Comparison of ENCODE assay signal across 8 cellular contexts in genomic region chr11:117315285-117316196, GRCh38. TPM values are rescaled to one million over a fixed set of nuclear protein-coding genes. Genes with fewer than 3 reads are reported as not detected.
A peak's percentile ranks its signal among the peaks of the same experiment; 100 is the strongest.
DNase-seq lines count a peak whose midpoint lies in the region; ATAC-seq and TF ChIP-seq lines count a peak whose summit lies in the region.

No MANE protein-coding gene starts in this region.

- H3K9me3 ChIP-seq in SJCRH30 (replicated peaks): no peaks in the 10 kb centered on the region
- no peaks in the 10 kb centered on the region for H3K9me3 ChIP-seq in mucosa of rectum (ENCODE audit: control insufficient read depth in 2 of 2, low read length in 2 of 2)
- H3K9me3 ChIP-seq in upper lobe of right lung: no peaks in the 10 kb centered on the region

- H3K4me3 ChIP-seq in SJCRH30 (peak overlapping the region; percentile 74), dorsolateral prefrontal cortex (peak overlapping the region; percentile 66 to 96 (median 87)), mucosa of rectum (ENCODE audit: low read length in 2 of 2) (peak overlapping the region; percentile 64 to 79), upper lobe of right lung (peak overlapping the region; percentile 86)

- no peak for TF ChIP-seq CTCF in dorsolateral prefrontal cortex (IDR thresholded peaks at IDR 0.05 in 54 of 56, conservative IDR thresholded peaks at IDR 0.05 in 2 of 56; ENCODE audit: low read depth in 1 of 56, partially characterized antibody in 56 of 56)
- no peak for TF ChIP-seq CTCF in upper lobe of right lung (IDR thresholded peaks at IDR 0.05)

- intact Hi-C loops in dorsolateral prefrontal cortex (cut with DNase I) (loop anchor here (1.0 kb wide), 2 partner anchors 12 to 83 kb away; partner anchors contain the start of genes PCSK7 (in 2 of the 2), RNF214 (in 2 of the 2) and CEP164 (in 1 of the 2)), upper lobe of right lung (cut with DNase I) (no loop called here)

- H3K27me3 ChIP-seq in SJCRH30 (no peaks in the 10 kb centered on the region), dorsolateral prefrontal cortex (no peaks in the 10 kb centered on the region), mucosa of rectum (ENCODE audit: control insufficient read depth in 2 of 2, insufficient read depth in 2 of 2, low read length in 2 of 2) (no peaks in the 10 kb centered on the region), upper lobe of right lung (no peaks in the 10 kb centered on the region)

- DNase-seq in ELR (ENCODE audit: low read depth) (peak; percentile 44), SJCRH30 (peak; percentile 11 to 16), dorsolateral prefrontal cortex (peak in 1 of 10 donors; percentile 52), upper lobe of right lung (no peak)

- no peaks in the 10 kb centered on the region for H3K36me3 ChIP-seq in SJCRH30
- H3K36me3 ChIP-seq in mucosa of rectum (ENCODE audit: control insufficient read depth in 2 of 2, insufficient read depth in 2 of 2, low read length in 2 of 2): no peaks in the 10 kb centered on the region
- no peaks in the 10 kb centered on the region for H3K36me3 ChIP-seq in upper lobe of right lung

- H3K27ac ChIP-seq in SJCRH30 (no peak overlapping the region), dorsolateral prefrontal cortex (peak overlapping the region in 51 of 59 donors; percentile 17 to 89 (median 71)), mucosa of rectum (ENCODE audit: low read depth in 2 of 2, low read length in 2 of 2) (no peak overlapping the region), upper lobe of right lung (peak overlapping the region; percentile 6)

- ATAC-seq in upper lobe of right lung (peak; percentile 60), HG03045 (IDR thresholded peaks at IDR 0.05; ENCODE audit: unreplicated experiment) (no peak), GM18907 (IDR thresholded peaks at IDR 0.05; ENCODE audit: unreplicated experiment) (no peak), HG02852 (IDR thresholded peaks at IDR 0.05; ENCODE audit: unreplicated experiment) (no peak)

- H3K4me1 ChIP-seq in SJCRH30 (no peaks in the 10 kb centered on the region; the same call in 1 of the 2 replicates), mucosa of rectum (ENCODE audit: control insufficient read depth in 2 of 2, insufficient read depth in 2 of 2, low read length in 2 of 2) (peaks cover 10 to 15% of the 10 kb centered on the region in 2 donors), upper lobe of right lung (peaks cover 24% of the 10 kb centered on the region)

- H3K9ac ChIP-seq in mucosa of rectum (ENCODE audit: low read depth in 1 of 2, low read length in 2 of 2): peak overlapping the region; percentile 41 to 64

RNA-seq across cellular contexts. Expression of gene BACE1, which starts 0.5 kb away (rescaled TPM):
- 2.3 and 3.0 TPM in 2 replicates for total RNA-seq in SJCRH30 (2014; rRNA removed; shearing (Covaris generic))
- 100 to 1,000 TPM in 52 of 120 experiments, 10 to 100 TPM in 68; 61.2 to 214 (median 97.2) TPM for total RNA-seq in dorsolateral prefrontal cortex
- total RNA-seq in upper lobe of right lung: 28.9 TPM

RNA-seq across cellular contexts. Expression of gene CEP164, which starts 12.1 kb away (rescaled TPM):
- 12.6 and 13.5 TPM in 2 replicates for total RNA-seq in SJCRH30 (2014; rRNA removed; shearing (Covaris generic))
- 10 to 100 TPM; 22.7 to 64.8 (median 39.7) TPM for total RNA-seq in dorsolateral prefrontal cortex
- 25.2 TPM for total RNA-seq in upper lobe of right lung

RNA-seq across cellular contexts. Expression of gene BACE1-AS, which starts 24.4 kb away (rescaled TPM):
- total RNA-seq in SJCRH30 (2014; rRNA removed; shearing (Covaris generic)): 4.2 and 4.7 TPM in 2 replicates
- total RNA-seq in dorsolateral prefrontal cortex: 10 to 100 TPM; 10.4 to 23.0 (median 15.6) TPM
- 8.2 TPM for total RNA-seq in upper lobe of right lung

Comparison
In these comparisons a context has a peak if more than half of its experiments do, and no peak if none do; other contexts are left out.
1. H3K27ac ChIP-seq: peak in dorsolateral prefrontal cortex (51 of 59) and upper lobe of right lung (single experiment); none in SJCRH30 (single experiment) and mucosa of rectum (0 of 2).
2. Peak in every context shown above with its lines, with median percentiles within 50 percentile points of each other: H3K4me3 ChIP-seq.